ENCODE assay signal across 1 cellular context in the genomic region with DNA sequence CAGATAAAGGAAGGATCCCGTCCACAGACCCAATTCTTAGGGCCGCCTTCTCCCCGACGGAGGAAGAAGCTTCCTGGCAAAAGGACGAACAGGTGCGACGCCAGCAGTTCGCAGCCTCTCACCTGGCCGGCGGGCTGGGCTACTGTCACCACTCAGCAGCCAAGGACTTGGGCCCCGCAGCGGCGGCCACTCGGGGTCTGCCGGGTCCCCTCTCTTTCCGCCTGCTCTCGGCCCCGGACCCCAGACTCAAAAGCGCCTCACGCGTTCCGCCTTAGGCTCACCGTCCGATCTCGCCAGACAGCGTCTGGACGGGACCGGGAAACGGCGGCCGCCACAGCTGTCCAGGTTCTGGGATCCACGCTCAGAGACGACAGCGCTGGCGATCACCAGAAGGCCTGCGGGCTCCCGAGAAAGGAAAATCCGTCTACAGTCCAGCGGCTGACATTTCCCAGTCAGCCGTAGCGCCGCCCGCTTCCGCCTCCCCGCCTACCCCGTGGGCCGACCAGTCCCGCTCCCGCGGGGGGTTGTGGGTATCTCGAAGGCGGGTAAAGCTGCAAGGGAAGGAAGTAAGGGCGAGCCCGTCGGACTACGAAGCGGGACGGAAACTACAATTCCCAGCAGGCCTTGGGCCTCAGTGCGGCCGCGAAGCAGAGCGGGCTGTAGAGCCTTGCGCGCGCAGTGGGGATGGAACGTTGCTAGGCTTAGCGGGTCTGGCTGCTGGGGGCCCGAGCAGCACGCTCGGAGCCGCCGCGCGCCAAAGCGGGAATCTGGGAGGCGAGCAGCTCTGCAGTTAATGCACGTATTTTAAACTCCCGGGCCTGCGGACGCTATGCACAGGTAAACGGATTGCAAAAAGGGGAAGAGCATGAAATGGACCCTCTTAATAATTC.
TF ChIP-seq lines count a peak whose summit lies in the region.

A gene (minus strand): TSS at position 454 of the 890 bp plus-strand sequence. CDS start 8,538 bp downstream, outside the sequence.
A gene (plus strand): TSS at position 678 of the 890 bp plus-strand sequence. CDS start 152 bp downstream, at position 830.

TF ChIP-seq in HepG2, 621 proteins besides CTCF, POLR2A, EP300 and RAD21 (continued from another document and continues in another):
- TF ChIP-seq, protein P1, sequence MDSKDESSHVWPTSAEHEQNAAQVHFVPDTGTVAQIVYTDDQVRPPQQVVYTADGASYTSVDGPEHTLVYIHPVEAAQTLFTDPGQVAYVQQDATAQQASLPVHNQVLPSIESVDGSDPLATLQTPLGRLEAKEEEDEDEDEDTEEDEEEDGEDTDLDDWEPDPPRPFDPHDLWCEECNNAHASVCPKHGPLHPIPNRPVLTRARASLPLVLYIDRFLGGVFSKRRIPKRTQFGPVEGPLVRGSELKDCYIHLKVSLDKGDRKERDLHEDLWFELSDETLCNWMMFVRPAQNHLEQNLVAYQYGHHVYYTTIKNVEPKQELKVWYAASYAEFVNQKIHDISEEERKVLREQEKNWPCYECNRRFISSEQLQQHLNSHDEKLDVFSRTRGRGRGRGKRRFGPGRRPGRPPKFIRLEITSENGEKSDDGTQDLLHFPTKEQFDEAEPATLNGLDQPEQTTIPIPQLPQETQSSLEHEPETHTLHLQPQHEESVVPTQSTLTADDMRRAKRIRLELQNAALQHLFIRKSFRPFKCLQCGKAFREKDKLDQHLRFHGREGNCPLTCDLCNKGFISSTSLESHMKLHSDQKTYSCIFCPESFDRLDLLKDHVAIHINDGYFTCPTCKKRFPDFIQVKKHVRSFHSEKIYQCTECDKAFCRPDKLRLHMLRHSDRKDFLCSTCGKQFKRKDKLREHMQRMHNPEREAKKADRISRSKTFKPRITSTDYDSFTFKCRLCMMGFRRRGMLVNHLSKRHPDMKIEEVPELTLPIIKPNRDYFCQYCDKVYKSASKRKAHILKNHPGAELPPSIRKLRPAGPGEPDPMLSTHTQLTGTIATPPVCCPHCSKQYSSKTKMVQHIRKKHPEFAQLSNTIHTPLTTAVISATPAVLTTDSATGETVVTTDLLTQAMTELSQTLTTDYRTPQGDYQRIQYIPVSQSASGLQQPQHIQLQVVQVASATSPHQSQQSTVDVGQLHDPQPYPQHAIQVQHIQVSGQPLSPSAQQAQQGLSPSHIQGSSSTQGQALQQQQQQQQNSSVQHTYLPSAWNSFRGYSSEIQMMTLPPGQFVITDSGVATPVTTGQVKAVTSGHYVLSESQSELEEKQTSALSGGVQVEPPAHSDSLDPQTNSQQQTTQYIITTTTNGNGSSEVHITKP (CRISPR knock-in tag; IDR thresholded peaks at IDR 0.05; ENCODE audit: low read depth): peak; percentile 67; the same call in 1 of the 2 replicates
- TF ChIP-seq ZNF282 (IDR thresholded peaks at IDR 0.05; ENCODE audit: partially characterized antibody): no peak
- no peak; the same call in 1 of the 2 replicates for TF ChIP-seq NCOR1 (IDR thresholded peaks at IDR 0.05; ENCODE audit: borderline replicate concordance, low read length)
- TF ChIP-seq, protein P2, sequence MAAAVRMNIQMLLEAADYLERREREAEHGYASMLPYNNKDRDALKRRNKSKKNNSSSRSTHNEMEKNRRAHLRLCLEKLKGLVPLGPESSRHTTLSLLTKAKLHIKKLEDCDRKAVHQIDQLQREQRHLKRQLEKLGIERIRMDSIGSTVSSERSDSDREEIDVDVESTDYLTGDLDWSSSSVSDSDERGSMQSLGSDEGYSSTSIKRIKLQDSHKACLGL (CRISPR knock-in tag; IDR thresholded peaks at IDR 0.05): peak; percentile 85
- TF ChIP-seq ZFP1 (CRISPR knock-in tag; IDR thresholded peaks at IDR 0.05): 0 out of 2 replicates have a peak, but pooled peaks have one; percentile 39
- TF ChIP-seq GZF1 (CRISPR knock-in tag; IDR thresholded peaks at IDR 0.05): no peak
- TF ChIP-seq, protein P3, sequence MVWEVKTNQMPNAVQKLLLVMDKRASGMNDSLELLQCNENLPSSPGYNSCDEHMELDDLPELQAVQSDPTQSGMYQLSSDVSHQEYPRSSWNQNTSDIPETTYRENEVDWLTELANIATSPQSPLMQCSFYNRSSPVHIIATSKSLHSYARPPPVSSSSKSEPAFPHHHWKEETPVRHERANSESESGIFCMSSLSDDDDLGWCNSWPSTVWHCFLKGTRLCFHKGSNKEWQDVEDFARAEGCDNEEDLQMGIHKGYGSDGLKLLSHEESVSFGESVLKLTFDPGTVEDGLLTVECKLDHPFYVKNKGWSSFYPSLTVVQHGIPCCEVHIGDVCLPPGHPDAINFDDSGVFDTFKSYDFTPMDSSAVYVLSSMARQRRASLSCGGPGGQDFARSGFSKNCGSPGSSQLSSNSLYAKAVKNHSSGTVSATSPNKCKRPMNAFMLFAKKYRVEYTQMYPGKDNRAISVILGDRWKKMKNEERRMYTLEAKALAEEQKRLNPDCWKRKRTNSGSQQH (CRISPR knock-in tag; IDR thresholded peaks at IDR 0.05; ENCODE audit: low read depth): no peak
- TF ChIP-seq ZBTB8A (CRISPR knock-in tag; IDR thresholded peaks at IDR 0.05; ENCODE audit: borderline replicate concordance, low read depth): 0 out of 2 replicates have a peak, but pooled peaks have one; percentile 34
- TF ChIP-seq, protein P4, sequence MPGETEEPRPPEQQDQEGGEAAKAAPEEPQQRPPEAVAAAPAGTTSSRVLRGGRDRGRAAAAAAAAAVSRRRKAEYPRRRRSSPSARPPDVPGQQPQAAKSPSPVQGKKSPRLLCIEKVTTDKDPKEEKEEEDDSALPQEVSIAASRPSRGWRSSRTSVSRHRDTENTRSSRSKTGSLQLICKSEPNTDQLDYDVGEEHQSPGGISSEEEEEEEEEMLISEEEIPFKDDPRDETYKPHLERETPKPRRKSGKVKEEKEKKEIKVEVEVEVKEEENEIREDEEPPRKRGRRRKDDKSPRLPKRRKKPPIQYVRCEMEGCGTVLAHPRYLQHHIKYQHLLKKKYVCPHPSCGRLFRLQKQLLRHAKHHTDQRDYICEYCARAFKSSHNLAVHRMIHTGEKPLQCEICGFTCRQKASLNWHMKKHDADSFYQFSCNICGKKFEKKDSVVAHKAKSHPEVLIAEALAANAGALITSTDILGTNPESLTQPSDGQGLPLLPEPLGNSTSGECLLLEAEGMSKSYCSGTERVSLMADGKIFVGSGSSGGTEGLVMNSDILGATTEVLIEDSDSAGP (CRISPR knock-in tag; IDR thresholded peaks at IDR 0.05; ENCODE audit: borderline replicate concordance): peak; percentile 82; the same call in 1 of the 2 replicates
- TF ChIP-seq MYC (CRISPR knock-in tag; IDR thresholded peaks at IDR 0.05; ENCODE audit: borderline replicate concordance): peak; percentile 77; the same call in 1 of the 2 replicates
- TF ChIP-seq GABPB1 (CRISPR knock-in tag; IDR thresholded peaks at IDR 0.05): peak; percentile 95
- no peak for TF ChIP-seq MED8 (CRISPR knock-in tag; IDR thresholded peaks at IDR 0.05; ENCODE audit: insufficient replicate concordance)
- no peak; the same call in 1 of the 2 replicates for TF ChIP-seq ZNF33A (CRISPR knock-in tag; IDR thresholded peaks at IDR 0.05; ENCODE audit: borderline replicate concordance)
- TF ChIP-seq, protein P5, sequence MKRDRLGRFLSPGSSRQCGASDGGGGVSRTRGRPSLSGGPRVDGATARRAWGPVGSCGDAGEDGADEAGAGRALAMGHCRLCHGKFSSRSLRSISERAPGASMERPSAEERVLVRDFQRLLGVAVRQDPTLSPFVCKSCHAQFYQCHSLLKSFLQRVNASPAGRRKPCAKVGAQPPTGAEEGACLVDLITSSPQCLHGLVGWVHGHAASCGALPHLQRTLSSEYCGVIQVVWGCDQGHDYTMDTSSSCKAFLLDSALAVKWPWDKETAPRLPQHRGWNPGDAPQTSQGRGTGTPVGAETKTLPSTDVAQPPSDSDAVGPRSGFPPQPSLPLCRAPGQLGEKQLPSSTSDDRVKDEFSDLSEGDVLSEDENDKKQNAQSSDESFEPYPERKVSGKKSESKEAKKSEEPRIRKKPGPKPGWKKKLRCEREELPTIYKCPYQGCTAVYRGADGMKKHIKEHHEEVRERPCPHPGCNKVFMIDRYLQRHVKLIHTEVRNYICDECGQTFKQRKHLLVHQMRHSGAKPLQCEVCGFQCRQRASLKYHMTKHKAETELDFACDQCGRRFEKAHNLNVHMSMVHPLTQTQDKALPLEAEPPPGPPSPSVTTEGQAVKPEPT (CRISPR knock-in tag; IDR thresholded peaks at IDR 0.05; ENCODE audit: low read depth): no peak
- TF ChIP-seq, protein P6, sequence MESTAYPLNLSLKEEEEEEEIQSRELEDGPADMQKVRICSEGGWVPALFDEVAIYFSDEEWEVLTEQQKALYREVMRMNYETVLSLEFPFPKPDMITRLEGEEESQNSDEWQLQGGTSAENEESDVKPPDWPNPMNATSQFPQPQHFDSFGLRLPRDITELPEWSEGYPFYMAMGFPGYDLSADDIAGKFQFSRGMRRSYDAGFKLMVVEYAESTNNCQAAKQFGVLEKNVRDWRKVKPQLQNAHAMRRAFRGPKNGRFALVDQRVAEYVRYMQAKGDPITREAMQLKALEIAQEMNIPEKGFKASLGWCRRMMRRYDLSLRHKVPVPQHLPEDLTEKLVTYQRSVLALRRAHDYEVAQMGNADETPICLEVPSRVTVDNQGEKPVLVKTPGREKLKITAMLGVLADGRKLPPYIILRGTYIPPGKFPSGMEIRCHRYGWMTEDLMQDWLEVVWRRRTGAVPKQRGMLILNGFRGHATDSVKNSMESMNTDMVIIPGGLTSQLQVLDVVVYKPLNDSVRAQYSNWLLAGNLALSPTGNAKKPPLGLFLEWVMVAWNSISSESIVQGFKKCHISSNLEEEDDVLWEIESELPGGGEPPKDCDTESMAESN (CRISPR knock-in tag; conservative IDR thresholded peaks at IDR 0.05): peak; percentile 53; the same call in 1 of the 2 replicates
- TF ChIP-seq GLI4 (CRISPR knock-in tag; IDR thresholded peaks at IDR 0.05; ENCODE audit: borderline replicate concordance): peak; percentile 81; the same call in 1 of the 2 replicates
- peak; percentile 59; the same call in 1 of the 2 replicates for TF ChIP-seq SMAD1 (CRISPR knock-in tag; IDR thresholded peaks at IDR 0.05; ENCODE audit: borderline replicate concordance, low read depth)
- TF ChIP-seq RFXAP (CRISPR knock-in tag; IDR thresholded peaks at IDR 0.05; ENCODE audit: borderline replicate concordance): peak; percentile 69; the same call in 1 of the 2 replicates
- TF ChIP-seq FOXK2 (IDR thresholded peaks at IDR 0.05): 0 out of 2 replicates have a peak, but pooled peaks have one; percentile 18
- TF ChIP-seq ZNF44 (CRISPR knock-in tag; IDR thresholded peaks at IDR 0.05): no peak
- 0 out of 2 replicates have a peak, but pooled peaks have one; percentile 40 for TF ChIP-seq GATA4 (IDR thresholded peaks at IDR 0.05; ENCODE audit: borderline replicate concordance, low read depth)
- TF ChIP-seq, protein P7, sequence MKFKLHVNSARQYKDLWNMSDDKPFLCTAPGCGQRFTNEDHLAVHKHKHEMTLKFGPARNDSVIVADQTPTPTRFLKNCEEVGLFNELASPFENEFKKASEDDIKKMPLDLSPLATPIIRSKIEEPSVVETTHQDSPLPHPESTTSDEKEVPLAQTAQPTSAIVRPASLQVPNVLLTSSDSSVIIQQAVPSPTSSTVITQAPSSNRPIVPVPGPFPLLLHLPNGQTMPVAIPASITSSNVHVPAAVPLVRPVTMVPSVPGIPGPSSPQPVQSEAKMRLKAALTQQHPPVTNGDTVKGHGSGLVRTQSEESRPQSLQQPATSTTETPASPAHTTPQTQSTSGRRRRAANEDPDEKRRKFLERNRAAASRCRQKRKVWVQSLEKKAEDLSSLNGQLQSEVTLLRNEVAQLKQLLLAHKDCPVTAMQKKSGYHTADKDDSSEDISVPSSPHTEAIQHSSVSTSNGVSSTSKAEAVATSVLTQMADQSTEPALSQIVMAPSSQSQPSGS (CRISPR knock-in tag; IDR thresholded peaks at IDR 0.05): peak; percentile 78
- TF ChIP-seq ARHGAP35 (CRISPR knock-in tag; IDR thresholded peaks at IDR 0.05; ENCODE audit: borderline replicate concordance): peak; percentile 74; the same call in 1 of the 2 replicates
- peak; percentile 91 for TF ChIP-seq GATAD1 (CRISPR knock-in tag; IDR thresholded peaks at IDR 0.05)
- TF ChIP-seq ZNF253 (CRISPR knock-in tag; IDR thresholded peaks at IDR 0.05; ENCODE audit: borderline replicate concordance): 0 out of 2 replicates have a peak, but pooled peaks have one; percentile 37
- TF ChIP-seq, protein P8, sequence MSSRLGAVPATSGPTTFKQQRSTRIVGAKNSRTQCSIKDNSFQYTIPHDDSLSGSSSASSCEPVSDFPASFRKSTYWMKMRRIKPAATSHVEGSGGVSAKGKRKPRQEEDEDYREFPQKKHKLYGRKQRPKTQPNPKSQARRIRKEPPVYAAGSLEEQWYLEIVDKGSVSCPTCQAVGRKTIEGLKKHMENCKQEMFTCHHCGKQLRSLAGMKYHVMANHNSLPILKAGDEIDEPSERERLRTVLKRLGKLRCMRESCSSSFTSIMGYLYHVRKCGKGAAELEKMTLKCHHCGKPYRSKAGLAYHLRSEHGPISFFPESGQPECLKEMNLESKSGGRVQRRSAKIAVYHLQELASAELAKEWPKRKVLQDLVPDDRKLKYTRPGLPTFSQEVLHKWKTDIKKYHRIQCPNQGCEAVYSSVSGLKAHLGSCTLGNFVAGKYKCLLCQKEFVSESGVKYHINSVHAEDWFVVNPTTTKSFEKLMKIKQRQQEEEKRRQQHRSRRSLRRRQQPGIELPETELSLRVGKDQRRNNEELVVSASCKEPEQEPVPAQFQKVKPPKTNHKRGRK (CRISPR knock-in tag; IDR thresholded peaks at IDR 0.05): no peak
- TF ChIP-seq AKAP8 (CRISPR knock-in tag; IDR thresholded peaks at IDR 0.05): peak; percentile 37; the same call in 1 of the 2 replicates
- TF ChIP-seq PHF5A (CRISPR knock-in tag; IDR thresholded peaks at IDR 0.05; ENCODE audit: low read depth, unreplicated experiment): no peak
- TF ChIP-seq, protein P9, sequence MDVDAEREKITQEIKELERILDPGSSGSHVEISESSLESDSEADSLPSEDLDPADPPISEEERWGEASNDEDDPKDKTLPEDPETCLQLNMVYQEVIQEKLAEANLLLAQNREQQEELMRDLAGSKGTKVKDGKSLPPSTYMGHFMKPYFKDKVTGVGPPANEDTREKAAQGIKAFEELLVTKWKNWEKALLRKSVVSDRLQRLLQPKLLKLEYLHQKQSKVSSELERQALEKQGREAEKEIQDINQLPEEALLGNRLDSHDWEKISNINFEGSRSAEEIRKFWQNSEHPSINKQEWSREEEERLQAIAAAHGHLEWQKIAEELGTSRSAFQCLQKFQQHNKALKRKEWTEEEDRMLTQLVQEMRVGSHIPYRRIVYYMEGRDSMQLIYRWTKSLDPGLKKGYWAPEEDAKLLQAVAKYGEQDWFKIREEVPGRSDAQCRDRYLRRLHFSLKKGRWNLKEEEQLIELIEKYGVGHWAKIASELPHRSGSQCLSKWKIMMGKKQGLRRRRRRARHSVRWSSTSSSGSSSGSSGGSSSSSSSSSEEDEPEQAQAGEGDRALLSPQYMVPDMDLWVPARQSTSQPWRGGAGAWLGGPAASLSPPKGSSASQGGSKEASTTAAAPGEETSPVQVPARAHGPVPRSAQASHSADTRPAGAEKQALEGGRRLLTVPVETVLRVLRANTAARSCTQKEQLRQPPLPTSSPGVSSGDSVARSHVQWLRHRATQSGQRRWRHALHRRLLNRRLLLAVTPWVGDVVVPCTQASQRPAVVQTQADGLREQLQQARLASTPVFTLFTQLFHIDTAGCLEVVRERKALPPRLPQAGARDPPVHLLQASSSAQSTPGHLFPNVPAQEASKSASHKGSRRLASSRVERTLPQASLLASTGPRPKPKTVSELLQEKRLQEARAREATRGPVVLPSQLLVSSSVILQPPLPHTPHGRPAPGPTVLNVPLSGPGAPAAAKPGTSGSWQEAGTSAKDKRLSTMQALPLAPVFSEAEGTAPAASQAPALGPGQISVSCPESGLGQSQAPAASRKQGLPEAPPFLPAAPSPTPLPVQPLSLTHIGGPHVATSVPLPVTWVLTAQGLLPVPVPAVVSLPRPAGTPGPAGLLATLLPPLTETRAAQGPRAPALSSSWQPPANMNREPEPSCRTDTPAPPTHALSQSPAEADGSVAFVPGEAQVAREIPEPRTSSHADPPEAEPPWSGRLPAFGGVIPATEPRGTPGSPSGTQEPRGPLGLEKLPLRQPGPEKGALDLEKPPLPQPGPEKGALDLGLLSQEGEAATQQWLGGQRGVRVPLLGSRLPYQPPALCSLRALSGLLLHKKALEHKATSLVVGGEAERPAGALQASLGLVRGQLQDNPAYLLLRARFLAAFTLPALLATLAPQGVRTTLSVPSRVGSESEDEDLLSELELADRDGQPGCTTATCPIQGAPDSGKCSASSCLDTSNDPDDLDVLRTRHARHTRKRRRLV (CRISPR knock-in tag; IDR thresholded peaks at IDR 0.05): peak; percentile 30; the same call in 1 of the 2 replicates
- TF ChIP-seq KMT2B (CRISPR knock-in tag; IDR thresholded peaks at IDR 0.05): peak; percentile 88
